ENCODE assay signal across 8 cellular contexts in genomic region chr9:126612329-126612812, GRCh38. TPM values are rescaled to one million over a fixed set of nuclear protein-coding genes. Genes with fewer than 3 reads are reported as not detected.
DNase-seq lines count a peak whose midpoint lies in the region; ATAC-seq and TF ChIP-seq lines count a peak whose summit lies in the region.

No MANE protein-coding gene starts in this region.

- BruUV-seq in mammary epithelial cell (replicated peaks; lab: Mats Ljungman, UMichigan): no TSS peak

- H2AFZ ChIP-seq in mammary epithelial cell (ENCODE audit: low read depth, low read length): peak overlapping the region; percentile 88
- no peak overlapping the region for H2AFZ ChIP-seq in GM23248

- CTCF ChIA-PET in mammary epithelial cell (lab: Charles Lee; ENCODE audit: low non-redundant PET): no interaction called here

- no peaks in the 10 kb centered on the region for H3K9me3 ChIP-seq in CD4-positive, CD25-positive, alpha-beta regulatory T cell (ENCODE audit: control insufficient read depth in 2 of 2, low read length in 2 of 2)
- H3K9me3 ChIP-seq in HUES6 (ENCODE audit: control insufficient read depth, insufficient read depth, low read depth, low read length): no peaks in the 10 kb centered on the region
- no peaks in the 10 kb centered on the region for H3K9me3 ChIP-seq in mammary epithelial cell (replicated peaks; ENCODE audit: insufficient read depth, low read length)
- H3K9me3 ChIP-seq in GM23248 (ENCODE audit: low read depth): no peaks in the 10 kb centered on the region

- H3K4me3 ChIP-seq in CD4-positive, CD25-positive, alpha-beta regulatory T cell (ENCODE audit: low read depth, low read length): no peak overlapping the region
- peak overlapping the region; percentile 52 for H3K4me3 ChIP-seq in HUES6 (ENCODE audit: low read depth, low read length)
- peak overlapping the region; percentile 63 to 81 (median 78) for H3K4me3 ChIP-seq in mammary epithelial cell (replicated peaks in 1 of 3; ENCODE audit: insufficient read depth in 1 of 3, low read depth in 2 of 3, low read length in 3 of 3)
- no peak overlapping the region for H3K4me3 ChIP-seq in GM23248

- H3F3A ChIP-seq in GM23248 (ENCODE audit: insufficient read depth): no peaks in the 10 kb centered on the region

- H3K9me3 Mint-ChIP-seq in CD4-positive, CD25-positive, alpha-beta regulatory T cell: no peaks in the 10 kb centered on the region
- no peaks in the 10 kb centered on the region for H3K9me3 Mint-ChIP-seq in natural killer cell treated with Interleukin-12 subunit alpha and Interleukin-12 subunit beta and Interleukin-15 and Interleukin-18, amount 100 ng/mL, for 72 hours

- DNase-seq in CD4-positive, CD25-positive, alpha-beta regulatory T cell: no peak
- DNase-seq in mammary epithelial cell: no peak
- DNase-seq in natural killer cell treated with Interleukin-12 subunit alpha and Interleukin-12 subunit beta and Interleukin-15 and Interleukin-18, amount 100 ng/mL, for 72 hours (ENCODE audit: low spot score): no peak
- no peak for DNase-seq in GM23248
- DNase-seq in SW 1271 (lab: John Stamatoyannopoulos, UW): no peak

- H3K4me3 Mint-ChIP-seq in CD4-positive, CD25-positive, alpha-beta regulatory T cell: peak overlapping the region; percentile 35 to 76 (median 64)
- H3K4me3 Mint-ChIP-seq in natural killer cell treated with Interleukin-12 subunit alpha and Interleukin-12 subunit beta and Interleukin-15 and Interleukin-18, amount 100 ng/mL, for 72 hours: peak overlapping the region; percentile 68

- H3K4me1 ChIP-seq in CD4-positive, CD25-positive, alpha-beta regulatory T cell (ENCODE audit: control insufficient read depth, insufficient read depth, low read length, poor library complexity, severe bottlenecking): peaks cover 32% of the 10 kb centered on the region
- H3K4me1 ChIP-seq in HUES6 (ENCODE audit: control insufficient read depth, insufficient read depth, low read length): peaks cover 48% of the 10 kb centered on the region
- H3K4me1 ChIP-seq in mammary epithelial cell (ENCODE audit: insufficient read depth, low read length): peaks cover 29% of the 10 kb centered on the region
- no peaks in the 10 kb centered on the region for H3K4me1 ChIP-seq in GM23248 (ENCODE audit: insufficient read depth)

- no peak overlapping the region for H3K27ac ChIP-seq in CD4-positive, CD25-positive, alpha-beta regulatory T cell (ENCODE audit: insufficient read depth, low read length, poor library complexity, severe bottlenecking)
- no peak overlapping the region for H3K27ac ChIP-seq in HUES6 (ENCODE audit: low read depth, low read length)
- H3K27ac ChIP-seq in mammary epithelial cell (ENCODE audit: insufficient read depth, low read depth, low read length): peak overlapping the region; percentile 20
- no peak overlapping the region for H3K27ac ChIP-seq in GM23248

- H3K4me2 ChIP-seq in mammary epithelial cell (ENCODE audit: insufficient read depth, low read depth, low read length) (peak overlapping the region; percentile 99), GM23248 (ENCODE audit: unreplicated experiment) (no peak overlapping the region)

- no peaks in the 10 kb centered on the region for H3K9me2 ChIP-seq in GM23248 (ENCODE audit: insufficient read depth)

- no peak for ATAC-seq in CD4-positive, CD25-positive, alpha-beta regulatory T cell (ENCODE audit: low read depth in 2 of 2)
- no peak for ATAC-seq in natural killer cell treated with Interleukin-12 subunit alpha and Interleukin-12 subunit beta and Interleukin-15 and Interleukin-18, amount 100 ng/mL, for 72 hours
- ATAC-seq in HG03571 (IDR thresholded peaks at IDR 0.05; ENCODE audit: unreplicated experiment) (no peak), HG03520 (IDR thresholded peaks at IDR 0.05; ENCODE audit: unreplicated experiment) (no peak)

- no peaks in the 10 kb centered on the region for H4K20me1 ChIP-seq in mammary epithelial cell (ENCODE audit: insufficient read depth, low read length)
- no peaks in the 10 kb centered on the region for H4K20me1 ChIP-seq in GM23248 (ENCODE audit: insufficient read depth)

- intact Hi-C loops in mammary epithelial cell (cut with micrococcal nuclease): loop anchor here (1.0 to 5.0 kb wide), 3 partner anchors 49 to 168 kb away; no protein-coding TSS in a partner anchor

- H3K79me2 ChIP-seq in mammary epithelial cell (ENCODE audit: insufficient read depth, low read length) (peaks cover 37% of the 10 kb centered on the region), GM23248 (ENCODE audit: insufficient read depth) (no peaks in the 10 kb centered on the region)

- peaks cover 23% of the 10 kb centered on the region for H3K27me3 ChIP-seq in CD4-positive, CD25-positive, alpha-beta regulatory T cell (ENCODE audit: control insufficient read depth, insufficient read depth, low read length)
- H3K27me3 ChIP-seq in HUES6 (ENCODE audit: control insufficient read depth, insufficient read depth, low read length): peaks cover 96% of the 10 kb centered on the region
- H3K27me3 ChIP-seq in mammary epithelial cell (ENCODE audit: insufficient read depth, low read length): no peaks in the 10 kb centered on the region
- H3K27me3 ChIP-seq in GM23248 (replicated peaks; ENCODE audit: insufficient read depth): peaks cover 43% of the 10 kb centered on the region

- no peak overlapping the region for H3K27ac Mint-ChIP-seq in CD4-positive, CD25-positive, alpha-beta regulatory T cell
- no peak overlapping the region for H3K27ac Mint-ChIP-seq in natural killer cell treated with Interleukin-12 subunit alpha and Interleukin-12 subunit beta and Interleukin-15 and Interleukin-18, amount 100 ng/mL, for 72 hours

- in situ Hi-C loops in mammary epithelial cell (cut with MboI; ENCODE audit: low sequenced_read_pairs in 2 of 2): loop anchor here in 1 of 2 donors (5.0 kb wide), 1 partner anchor 80 kb away; no protein-coding TSS in a partner anchor
- in situ Hi-C loops in GM23248 (cut with MboI): loop anchor here (10.0 kb wide), 1 partner anchor 152 kb away; no protein-coding TSS in a partner anchor

- no peak for TF ChIP-seq CTCF in mammary epithelial cell (conservative IDR thresholded peaks at IDR 0.05 in 1 of 2, IDR thresholded peaks at IDR 0.05 in 1 of 2; ENCODE audit: extremely low read depth in 1 of 2, insufficient read depth in 1 of 2, low read depth in 1 of 2, low read length in 2 of 2)

- 0% methylated on average over 1 of the region's 54 CpGs for WGBS in mammary epithelial cell (ENCODE audit: low coverage, missing lambda C conversion rate)
- WGBS in GM23248 (ENCODE audit: low coverage in 1 of 2, low lambda C conversion rate in 2 of 2, missing lambda C conversion rate in 2 of 2), 2 experiments: 1 to 3% methylated on average over 30 to 46 of the region's 54 CpGs

- no peaks in the 10 kb centered on the region for H3K36me3 ChIP-seq in CD4-positive, CD25-positive, alpha-beta regulatory T cell (ENCODE audit: control insufficient read depth, insufficient read depth, low read length)
- no peaks in the 10 kb centered on the region for H3K36me3 ChIP-seq in HUES6 (ENCODE audit: control insufficient read depth, insufficient read depth, low read length)
- no peaks in the 10 kb centered on the region for H3K36me3 ChIP-seq in mammary epithelial cell (ENCODE audit: insufficient read depth, low read length)
- no peaks in the 10 kb centered on the region for H3K36me3 ChIP-seq in GM23248 (ENCODE audit: low read depth)

- no peaks in the 10 kb centered on the region for H3K36me3 Mint-ChIP-seq in CD4-positive, CD25-positive, alpha-beta regulatory T cell
- peaks cover 6% of the 10 kb centered on the region for H3K36me3 Mint-ChIP-seq in natural killer cell treated with Interleukin-12 subunit alpha and Interleukin-12 subunit beta and Interleukin-15 and Interleukin-18, amount 100 ng/mL, for 72 hours

- dilution Hi-C loops in mammary epithelial cell (cut with HindIII; ENCODE audit: low sequenced_read_pairs): loop anchor here (25.0 kb wide), 1 partner anchor 175 kb away; no protein-coding TSS in a partner anchor

- peaks cover 72% of the 10 kb centered on the region for H3K27me3 Mint-ChIP-seq in CD4-positive, CD25-positive, alpha-beta regulatory T cell
- H3K27me3 Mint-ChIP-seq in natural killer cell treated with Interleukin-12 subunit alpha and Interleukin-12 subunit beta and Interleukin-15 and Interleukin-18, amount 100 ng/mL, for 72 hours: peaks cover 34 to 36% of the 10 kb centered on the region in 2 donors

- H3K4me1 Mint-ChIP-seq in CD4-positive, CD25-positive, alpha-beta regulatory T cell: peaks cover 0 to 27% (median 10%) of the 10 kb centered on the region in 4 donors
- peaks cover 11 to 15% of the 10 kb centered on the region in 2 donors for H3K4me1 Mint-ChIP-seq in natural killer cell treated with Interleukin-12 subunit alpha and Interleukin-12 subunit beta and Interleukin-15 and Interleukin-18, amount 100 ng/mL, for 72 hours (ENCODE audit: low read depth in 2 of 2)

- no peak overlapping the region for H3K9ac ChIP-seq in HUES6 (ENCODE audit: low read length)
- no peak overlapping the region for H3K9ac ChIP-seq in mammary epithelial cell (ENCODE audit: insufficient read depth, low read length)
- no peak overlapping the region for H3K9ac ChIP-seq in GM23248

RNA-seq across cellular contexts. Expression of gene LMX1B, which starts 1.4 kb away (rescaled TPM):
- not detected for total RNA-seq in CD4-positive, CD25-positive, alpha-beta regulatory T cell
- polyA plus RNA-seq in CD4-positive, CD25-positive, alpha-beta regulatory T cell: not detected
- 10 to 100 TPM; 11.2 to 19.2 TPM for total RNA-seq in mammary epithelial cell
- polyA plus RNA-seq in mammary epithelial cell (5.3 TPM), GM23248 (2016; fragmentation: Nextera tagmentation; extraction: Ambion mirVana) (not detected in 2 replicates)
- polyA minus RNA-seq in mammary epithelial cell: 9.3 TPM
- total RNA-seq in natural killer cell treated with Interleukin-12 subunit alpha and Interleukin-12 subunit beta and Interleukin-15 and Interleukin-18, amount 100 ng/mL, for 72 hours: not detected
- not detected in 2 replicates for total RNA-seq in GM23248 (2014; rRNA removed; shearing (Covaris generic))

Comparison
In these comparisons a context has a peak if more than half of its experiments do, and no peak if none do; other contexts are left out.
1. H3K4me3 ChIP-seq: peak in HUES6 (single experiment) and mammary epithelial cell (3 of 3); none in CD4-positive, CD25-positive, alpha-beta regulatory T cell (single experiment) and GM23248 (single experiment).
2. RNA of gene LMX1B, which starts 1.4 kb away (total RNA-seq): 11.2 to 19.2 TPM in mammary epithelial cell; not detected in CD4-positive, CD25-positive, alpha-beta regulatory T cell (single experiment), not detected in natural killer cell treated with Interleukin-12 subunit alpha and Interleukin-12 subunit beta and Interleukin-15 and Interleukin-18, amount 100 ng/mL, for 72 hours and not detected in GM23248; every median in the first group is over 10 times any median in the second.